23 cellular contexts compared by ENCODE assay signal in the genomic region with DNA sequence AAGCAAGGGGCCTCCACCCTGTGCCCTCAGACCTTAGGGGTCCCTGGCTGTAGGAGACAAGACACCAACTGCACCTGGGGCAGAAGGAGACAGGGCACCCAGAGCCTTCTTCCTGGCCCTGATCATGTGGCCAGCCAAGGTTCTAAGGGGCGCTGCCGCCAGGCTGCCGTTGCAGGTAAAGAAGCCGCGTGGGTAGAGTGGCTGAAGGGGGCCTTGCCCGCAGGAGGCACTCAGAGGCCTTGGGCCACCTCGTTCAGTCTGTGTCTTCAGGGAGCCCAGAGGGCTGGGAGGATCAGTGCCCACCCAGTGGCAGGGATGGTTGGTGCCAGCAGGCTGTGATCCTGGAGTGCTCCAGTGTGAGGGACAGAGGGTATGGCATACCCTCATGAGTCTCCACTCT. TPM values are rescaled to one million over a fixed set of nuclear protein-coding genes. Genes with fewer than 3 reads are reported as not detected.
DNase-seq lines count a peak whose midpoint lies in the region; ATAC-seq, FAIRE-seq and TF ChIP-seq lines count a peak whose summit lies in the region.
"Had no signal": no experiment of that assay in that cellular context is flagged by ENCODE, and none has a peak within 500 bp of the region (broad histone marks: within the 10 kb centered on the region; RNA-seq: fewer than 3 reads in every experiment).

No MANE protein-coding gene starts in this region.

- TF ChIP-seq CTCF in HepG2 (CRISPR knock-in tag; IDR thresholded peaks at IDR 0.05), result no peak
- TF ChIP-seq CTCF in right lobe of liver (IDR thresholded peaks at IDR 0.05), result no peak
- TF ChIP-seq CTCF in nephron (IDR thresholded peaks at IDR 0.05; ENCODE audit: unreplicated experiment in 3 of 3), result no peak
- TF ChIP-seq CTCF in smooth muscle cell (IDR thresholded peaks at IDR 0.05; ENCODE audit: borderline replicate concordance, insufficient read depth, poor library complexity, severe bottlenecking), result no peak

- peaks cover 15% of the 10 kb centered on the region for H3K4me1 Mint-ChIP-seq in nephron
- no peaks in the 10 kb centered on the region for H3K4me1 Mint-ChIP-seq in effector memory CD8-positive, alpha-beta T cell (ENCODE audit: low read depth in 2 of 2)

- H3F3A ChIP-seq in smooth muscle cell (ENCODE audit: low read depth), result no peaks in the 10 kb centered on the region

- DNase-seq in HepG2 (ENCODE audit: low spot score) (no peak), right lobe of liver (no peak), cerebellum (ENCODE audit: low spot score) (no peak), smooth muscle cell (lab: John Stamatoyannopoulos, UW; ENCODE audit: unreplicated experiment) (no peak)
- no peak for DNase-seq in effector memory CD8-positive, alpha-beta T cell
- DNase-seq: CD8-positive, alpha-beta T cell; GM23248; HCEC 1CT; Kasumi-1; MG63; NCI-H1048; NCI-H1436 treated with DMSO at 0.1 percent for 48 hours; NCI-H2029 treated with DMSO at 0.1 percent for 48 hours; NCI-H2171; NCI-H526; PC-3 had no signal

- TF ChIP-seq EP300 in HepG2 (IDR thresholded peaks at IDR 0.05; ENCODE audit: low read depth in 2 of 2, low read length in 2 of 2) (no peak), HepG2 (CRISPR knock-in tag; IDR thresholded peaks at IDR 0.05; ENCODE audit: borderline replicate concordance) (no peak)

- H3K79me2 ChIP-seq in HepG2 (ENCODE audit: insufficient read depth, low read length), result no peaks in the 10 kb centered on the region
- no peaks in the 10 kb centered on the region for H3K79me2 ChIP-seq in smooth muscle cell (ENCODE audit: low read depth)

- intact Hi-C loops in HepG2 (cut with micrococcal nuclease; ENCODE audit: unreplicated experiment), result no loop called here
- intact Hi-C loops in right lobe of liver (cut with DNase I), result no loop called here

- H3K9me3 ChIP-seq in HepG2 (ENCODE audit: low read length) (no peaks in the 10 kb centered on the region), right lobe of liver (no peaks in the 10 kb centered on the region), smooth muscle cell (replicated peaks; ENCODE audit: low read depth) (no peaks in the 10 kb centered on the region)
- H3K9me3 ChIP-seq: MG63 had no signal

- no peak overlapping the region for H3K4me3 ChIP-seq in HepG2 (replicated peaks in 1 of 3; ENCODE audit: insufficient read depth in 1 of 3, low read depth in 2 of 3, low read length in 3 of 3)
- H3K4me3 ChIP-seq in right lobe of liver, result no peak overlapping the region
- H3K4me3 ChIP-seq in smooth muscle cell, result no peak overlapping the region
- H3K4me3 ChIP-seq: GM23248, MG63 had no signal

- H4K20me1 ChIP-seq in HepG2 (ENCODE audit: insufficient read depth, low read length), result no peaks in the 10 kb centered on the region
- no peaks in the 10 kb centered on the region for H4K20me1 ChIP-seq in smooth muscle cell (ENCODE audit: low read depth)

- H3K9me3 Mint-ChIP-seq in nephron, result no peaks in the 10 kb centered on the region
- H3K9me3 Mint-ChIP-seq in effector memory CD8-positive, alpha-beta T cell, result no peaks in the 10 kb centered on the region
- H3K9me3 Mint-ChIP-seq: CD8-positive, alpha-beta T cell had no signal

- peaks cover 14% of the 10 kb centered on the region for H3K27me3 Mint-ChIP-seq in nephron (ENCODE audit: low read depth)
- H3K27me3 Mint-ChIP-seq in effector memory CD8-positive, alpha-beta T cell, result peaks cover 16 to 29% of the 10 kb centered on the region in 2 donors

- H3K9ac ChIP-seq in HepG2 (ENCODE audit: insufficient read depth, low read depth, low read length) (no peak overlapping the region), smooth muscle cell (ENCODE audit: low read depth) (no peak overlapping the region)
- H3K9ac ChIP-seq: GM23248 had no signal

- POLR2A ChIA-PET in HepG2 (lab: Yijun Ruan, JAX), result interaction anchor here (0.8 to 1.4 kb wide), 2 partner anchors 34 to 37 kb away, joined by 3 to 5 read pairs; no protein-coding TSS in a partner anchor

- no TSS peak for BruUV-seq in HepG2 (replicated peaks; lab: Mats Ljungman, UMichigan)

- H3K27ac Mint-ChIP-seq in nephron, result no peak overlapping the region
- no peak overlapping the region for H3K27ac Mint-ChIP-seq in effector memory CD8-positive, alpha-beta T cell
- H3K27ac Mint-ChIP-seq: CD8-positive, alpha-beta T cell had no signal

- H3K4me2 ChIP-seq in HepG2 (ENCODE audit: low read depth, low read length), result no peak overlapping the region
- no peak overlapping the region for H3K4me2 ChIP-seq in smooth muscle cell

- H3K4me1 ChIP-seq in HepG2 (ENCODE audit: insufficient read depth, low read length), result peaks cover 49% of the 10 kb centered on the region
- H3K4me1 ChIP-seq in right lobe of liver, result peaks cover 0 to 11% (median 0%) of the 10 kb centered on the region in 4 donors
- H3K4me1 ChIP-seq in smooth muscle cell (ENCODE audit: low read depth), result no peaks in the 10 kb centered on the region

- no peak for ATAC-seq in HepG2
- ATAC-seq in right lobe of liver, result no peak
- ATAC-seq in effector memory CD8-positive, alpha-beta T cell (replicated peaks), result no peak
- ATAC-seq: CD8-positive, alpha-beta T cell; PC-3 had no signal

- H3K36me3 ChIP-seq in HepG2 (replicated peaks in 1 of 2; ENCODE audit: control insufficient read depth in 1 of 2, insufficient read depth in 2 of 2, low read length in 2 of 2), result no peaks in the 10 kb centered on the region
- H3K36me3 ChIP-seq in right lobe of liver, result no peaks in the 10 kb centered on the region
- no peaks in the 10 kb centered on the region for H3K36me3 ChIP-seq in smooth muscle cell (ENCODE audit: low read depth)
- H3K36me3 ChIP-seq: MG63 had no signal

- 89% methylated on average over 7 of the region's 7 CpGs for WGBS in HepG2 (ENCODE audit: low lambda C conversion rate)
- WGBS in right lobe of liver (ENCODE audit: insufficient coverage, low coverage, low lambda C conversion rate, missing lambda C conversion rate), result no CpG with 5 or more reads among the region's 7 CpGs
- WGBS in smooth muscle cell (ENCODE audit: low lambda C conversion rate), result 94% methylated on average over 7 of the region's 7 CpGs

- no peaks in the 10 kb centered on the region for H3K36me3 Mint-ChIP-seq in nephron (ENCODE audit: low read depth)
- no peaks in the 10 kb centered on the region for H3K36me3 Mint-ChIP-seq in effector memory CD8-positive, alpha-beta T cell (ENCODE audit: insufficient read depth)
- H3K36me3 Mint-ChIP-seq: CD8-positive, alpha-beta T cell had no signal

- CTCF ChIA-PET in HepG2 (lab: Yijun Ruan, JAX; ENCODE audit: low intra/inter-chr PET ratio, low total read pairs), result no interaction called here

- no peak for TF ChIP-seq RAD21 in HepG2 (CRISPR knock-in tag; IDR thresholded peaks at IDR 0.05)

- in situ Hi-C loops in HepG2 (cut with HindIII; ENCODE audit: extremely low pct_ligation_motif_present, low pct_unique_long_range_greater_than_20kb), result no loop called here

- H3K4me3 Mint-ChIP-seq in nephron, result peak overlapping the region in 2 of 3 experiments; percentile 36 to 71
- H3K4me3 Mint-ChIP-seq in effector memory CD8-positive, alpha-beta T cell, result peak overlapping the region in 1 of 2 donors; percentile 50

- TF ChIP-seq POLR2A in HepG2 (IDR thresholded peaks at IDR 0.05; ENCODE audit: insufficient read depth in 1 of 2, low read depth in 2 of 2, low read length in 2 of 2) (no peak), right lobe of liver (IDR thresholded peaks at IDR 0.05) (no peak)

- H3K27ac ChIP-seq in HepG2 (ENCODE audit: extremely low read length, insufficient read depth, low read length) (no peak overlapping the region), right lobe of liver (no peak overlapping the region), cingulate gyrus (ENCODE audit: low read depth, low read length) (peak overlapping the region; percentile 19), smooth muscle cell (ENCODE audit: low read depth) (no peak overlapping the region)
- H3K27ac ChIP-seq: GM23248, RWPE1 had no signal

- H2AFZ ChIP-seq in HepG2 (ENCODE audit: low read length) (no peak overlapping the region), smooth muscle cell (ENCODE audit: low read depth) (no peak overlapping the region)
- H2AFZ ChIP-seq: GM23248 had no signal

- FAIRE-seq in HepG2 (lab: Jason Lieb, UNC), result no peak
- FAIRE-seq: A204.1, D721Med, GM12891 had no signal

- H3K27me3 ChIP-seq in HepG2 (ENCODE audit: control insufficient read depth in 1 of 2, insufficient read depth in 2 of 2, low read length in 2 of 2) (0 out of 5 replicates have a peak, but pooled peaks cover 0 to 4% of the 10 kb centered on the region in 2 experiments), right lobe of liver (peaks cover 0 to 8% of the 10 kb centered on the region in 2 donors), smooth muscle cell (ENCODE audit: low read depth) (peaks cover 19% of the 10 kb centered on the region)
- H3K27me3 ChIP-seq: MG63 had no signal

RNA-seq across cellular contexts. Expression of gene AATK, which starts 1.6 kb away (rescaled TPM):
- total RNA-seq in HepG2 (2016; rRNA removed; fragmentation: Illumina TruSeq; extraction: Trizol) (6.1 and 8.4 TPM in 2 replicates), right lobe of liver (1 to 10 TPM in 2 of 6 experiments, under 1 TPM in 4; 0.31 to 1.2 (median 0.86) TPM), cerebellum (7.3 TPM), smooth muscle cell (0.13 and 0.67 TPM in 2 replicates)
- total RNA-seq in HepG2 (2016; cell fraction: cytosol; rRNA removed; fragmentation: Illumina TruSeq; extraction: Trizol; ENCODE audit: low read depth), result 1.5 and 2.0 TPM in 2 replicates
- total RNA-seq in HepG2 (2016; cell fraction: insoluble cytoplasmic fraction; rRNA removed; fragmentation: Illumina TruSeq; extraction: Trizol), result 5.3 and 9.5 TPM in 2 replicates
- total RNA-seq in HepG2 (2016; cell fraction: membrane; rRNA removed; fragmentation: Illumina TruSeq; extraction: Trizol), result 2.9 and 3.0 TPM in 2 replicates
- 9.7 and 12.6 TPM in 2 replicates for total RNA-seq in HepG2 (2016; cell fraction: nucleus; rRNA removed; fragmentation: Illumina TruSeq; extraction: Trizol)
- polyA plus RNA-seq in HepG2 (2011; rRNA removed) (2.9 and 5.2 TPM in 2 replicates), smooth muscle cell (0.61 TPM in 2 replicates)
- polyA plus RNA-seq in HepG2 (2011; cell fraction: cytosol; rRNA removed), result 2.9 and 4.3 TPM in 2 replicates
- 15.0 and 16.5 TPM in 2 replicates for polyA plus RNA-seq in HepG2 (2011; cell fraction: nucleus; rRNA removed)
- polyA plus RNA-seq in HepG2 (2012), result 4.4 and 8.0 TPM in 2 replicates
- polyA plus RNA-seq in HepG2 (2016; cell fraction: cytosol; fragmentation: Illumina TruSeq; extraction: Trizol; ENCODE audit: low read depth), result 0.54 and 0.65 TPM in 2 replicates
- polyA plus RNA-seq in HepG2 (2016; cell fraction: insoluble cytoplasmic fraction; fragmentation: Illumina TruSeq; extraction: Trizol; ENCODE audit: low read depth), result 5.7 and 6.0 TPM in 2 replicates
- 1.1 and 1.8 TPM in 2 replicates for polyA plus RNA-seq in HepG2 (2016; cell fraction: membrane; fragmentation: Illumina TruSeq; extraction: Trizol; ENCODE audit: low read depth)
- polyA plus RNA-seq in HepG2 (2016; cell fraction: nucleus; fragmentation: Illumina TruSeq; extraction: Trizol; ENCODE audit: insufficient read depth, low read depth), result 14.7 and 18.3 TPM in 2 replicates
- 20.3 and 42.0 TPM in 2 replicates for polyA minus RNA-seq in HepG2 (2011; rRNA and poly(A)+ RNA removed; ENCODE audit: low replicate concordance)
- polyA minus RNA-seq in HepG2 (2011; cell fraction: cytosol; rRNA and poly(A)+ RNA removed), result 7.4 and 11.0 TPM in 2 replicates
- 3.6 and 4.6 TPM in 2 replicates for polyA minus RNA-seq in HepG2 (2011; cell fraction: nucleus; rRNA and poly(A)+ RNA removed)

RNA-seq across cellular contexts. Expression of gene PVALEF, which starts 2.3 kb away (rescaled TPM):
- total RNA-seq in HepG2 (2016; rRNA removed; fragmentation: Illumina TruSeq; extraction: Trizol) (0.18 TPM in 1 of 2 replicates, not detected in the other), right lobe of liver (not detected), cerebellum (not detected), smooth muscle cell (not detected in 2 replicates)
- 0.40 and 0.53 TPM in 2 replicates for total RNA-seq in HepG2 (2016; cell fraction: cytosol; rRNA removed; fragmentation: Illumina TruSeq; extraction: Trizol; ENCODE audit: low read depth)
- 0.13 and 0.22 TPM in 2 replicates for total RNA-seq in HepG2 (2016; cell fraction: insoluble cytoplasmic fraction; rRNA removed; fragmentation: Illumina TruSeq; extraction: Trizol)
- total RNA-seq in HepG2 (2016; cell fraction: membrane; rRNA removed; fragmentation: Illumina TruSeq; extraction: Trizol), result 0.25 and 0.28 TPM in 2 replicates
- total RNA-seq in HepG2 (2016; cell fraction: nucleus; rRNA removed; fragmentation: Illumina TruSeq; extraction: Trizol), result 0.28 TPM in 1 of 2 replicates, not detected in the other
- polyA plus RNA-seq in HepG2 (2011; rRNA removed) (0.18 and 0.24 TPM in 2 replicates), smooth muscle cell (not detected in 2 replicates)
- polyA plus RNA-seq in HepG2 (2011; cell fraction: cytosol; rRNA removed), result 0.11 TPM in 1 of 2 replicates, not detected in the other
- 0.21 and 0.42 TPM in 2 replicates for polyA plus RNA-seq in HepG2 (2011; cell fraction: nucleus; rRNA removed)
- polyA plus RNA-seq in HepG2 (2012), result not detected in 2 replicates
- polyA plus RNA-seq in HepG2 (2016; cell fraction: cytosol; fragmentation: Illumina TruSeq; extraction: Trizol; ENCODE audit: low read depth), result 0.29 and 0.34 TPM in 2 replicates
- 0.39 and 0.44 TPM in 2 replicates for polyA plus RNA-seq in HepG2 (2016; cell fraction: insoluble cytoplasmic fraction; fragmentation: Illumina TruSeq; extraction: Trizol; ENCODE audit: low read depth)
- polyA plus RNA-seq in HepG2 (2016; cell fraction: membrane; fragmentation: Illumina TruSeq; extraction: Trizol; ENCODE audit: low read depth), result 0.14 and 0.19 TPM in 2 replicates
- polyA plus RNA-seq in HepG2 (2016; cell fraction: nucleus; fragmentation: Illumina TruSeq; extraction: Trizol; ENCODE audit: insufficient read depth, low read depth), result 0.36 TPM in 1 of 2 replicates, not detected in the other
- polyA minus RNA-seq in HepG2 (2011; rRNA and poly(A)+ RNA removed; ENCODE audit: low replicate concordance), result 0.09 and 0.18 TPM in 2 replicates
- polyA minus RNA-seq in HepG2 (2011; cell fraction: cytosol; rRNA and poly(A)+ RNA removed), result not detected in 2 replicates
- polyA minus RNA-seq in HepG2 (2011; cell fraction: nucleus; rRNA and poly(A)+ RNA removed), result not detected in 2 replicates
- total RNA-seq: CD8-positive, alpha-beta T cell; GM23248; PC-3 had no signal
- polyA plus RNA-seq: BJ, GM23248 had no signal

RNA-seq across cellular contexts. Expression of gene CEP131, which starts 55.1 kb away (rescaled TPM):
- total RNA-seq in HepG2 (2016; rRNA removed; fragmentation: Illumina TruSeq; extraction: Trizol) (11.1 and 16.8 TPM in 2 replicates), right lobe of liver (1 to 10 TPM; 1.5 to 4.3 (median 2.1) TPM), cerebellum (13.3 TPM), smooth muscle cell (3.0 and 4.6 TPM in 2 replicates)
- 2.2 and 3.5 TPM in 2 replicates for total RNA-seq in HepG2 (2016; cell fraction: cytosol; rRNA removed; fragmentation: Illumina TruSeq; extraction: Trizol; ENCODE audit: low read depth)
- 8.4 and 18.4 TPM in 2 replicates for total RNA-seq in HepG2 (2016; cell fraction: insoluble cytoplasmic fraction; rRNA removed; fragmentation: Illumina TruSeq; extraction: Trizol)
- 5.8 and 6.2 TPM in 2 replicates for total RNA-seq in HepG2 (2016; cell fraction: membrane; rRNA removed; fragmentation: Illumina TruSeq; extraction: Trizol)
- total RNA-seq in HepG2 (2016; cell fraction: nucleus; rRNA removed; fragmentation: Illumina TruSeq; extraction: Trizol), result 10.7 and 12.3 TPM in 2 replicates
- polyA plus RNA-seq in HepG2 (2011; rRNA removed) (5.0 and 5.6 TPM in 2 replicates), smooth muscle cell (13.4 and 17.6 TPM in 2 replicates)
- polyA plus RNA-seq in HepG2 (2011; cell fraction: cytosol; rRNA removed), result 3.0 and 5.8 TPM in 2 replicates
- polyA plus RNA-seq in HepG2 (2011; cell fraction: nucleus; rRNA removed), result 31.7 and 46.2 TPM in 2 replicates
- 6.3 and 6.8 TPM in 2 replicates for polyA plus RNA-seq in HepG2 (2012)
- 2.7 and 3.3 TPM in 2 replicates for polyA plus RNA-seq in HepG2 (2016; cell fraction: cytosol; fragmentation: Illumina TruSeq; extraction: Trizol; ENCODE audit: low read depth)
- 11.8 and 13.5 TPM in 2 replicates for polyA plus RNA-seq in HepG2 (2016; cell fraction: insoluble cytoplasmic fraction; fragmentation: Illumina TruSeq; extraction: Trizol; ENCODE audit: low read depth)
- polyA plus RNA-seq in HepG2 (2016; cell fraction: membrane; fragmentation: Illumina TruSeq; extraction: Trizol; ENCODE audit: low read depth), result 4.3 and 4.6 TPM in 2 replicates
- polyA plus RNA-seq in HepG2 (2016; cell fraction: nucleus; fragmentation: Illumina TruSeq; extraction: Trizol; ENCODE audit: insufficient read depth, low read depth), result 35.7 and 41.4 TPM in 2 replicates
- 4.8 and 5.8 TPM in 2 replicates for polyA minus RNA-seq in HepG2 (2011; rRNA and poly(A)+ RNA removed; ENCODE audit: low replicate concordance)
- polyA minus RNA-seq in HepG2 (2011; cell fraction: cytosol; rRNA and poly(A)+ RNA removed), result 3.0 and 4.2 TPM in 2 replicates
- polyA minus RNA-seq in HepG2 (2011; cell fraction: nucleus; rRNA and poly(A)+ RNA removed), result 7.6 and 8.0 TPM in 2 replicates
